In genomic region chr4:3512719-3513118, GRCh38 we compare ENCODE assay signal across 22 cellular contexts. TPM values are rescaled to one million over a fixed set of nuclear protein-coding genes. Genes with fewer than 3 reads are reported as not detected.
DNase-seq lines count a peak whose midpoint lies in the region; ATAC-seq, FAIRE-seq and TF ChIP-seq lines count a peak whose summit lies in the region.
"Had no signal": no experiment of that assay in that cellular context is flagged by ENCODE, and none has a peak within 500 bp of the region (broad histone marks: within the 10 kb centered on the region; RNA-seq: fewer than 3 reads in every experiment).

No MANE protein-coding gene starts in this region.

- H3K36me3 Mint-ChIP-seq in natural killer cell treated with Interleukin-12 subunit alpha and Interleukin-12 subunit beta and Interleukin-15 and Interleukin-18, amount 100 ng/mL, for 72 hours, result peaks cover 7% of the 10 kb centered on the region
- H3K36me3 Mint-ChIP-seq in natural killer cell (no peaks in the 10 kb centered on the region), endothelial cell (ENCODE audit: low read depth, unreplicated experiment) (peaks cover 52% of the 10 kb centered on the region)

- no peaks in the 10 kb centered on the region for H3K9me3 Mint-ChIP-seq in natural killer cell treated with Interleukin-12 subunit alpha and Interleukin-12 subunit beta and Interleukin-15 and Interleukin-18, amount 100 ng/mL, for 72 hours
- H3K9me3 Mint-ChIP-seq in natural killer cell, result no peaks in the 10 kb centered on the region
- no peaks in the 10 kb centered on the region for H3K9me3 Mint-ChIP-seq in endothelial cell (ENCODE audit: unreplicated experiment)

- TF ChIP-seq CTCF in natural killer cell (IDR thresholded peaks at IDR 0.05) (no peak), endothelial cell (IDR thresholded peaks at IDR 0.05; ENCODE audit: unreplicated experiment) (no peak), HepG2 (CRISPR knock-in tag; IDR thresholded peaks at IDR 0.05) (no peak)

- no peak overlapping the region for H3K27ac ChIP-seq in HepG2 (ENCODE audit: extremely low read length, insufficient read depth, low read length)
- H3K27ac ChIP-seq: A549, GM23248 had no signal

- no peak overlapping the region for H3K4me3 Mint-ChIP-seq in natural killer cell treated with Interleukin-12 subunit alpha and Interleukin-12 subunit beta and Interleukin-15 and Interleukin-18, amount 100 ng/mL, for 72 hours
- H3K4me3 Mint-ChIP-seq in natural killer cell, result no peak overlapping the region
- peak overlapping the region; percentile 19 for H3K4me3 Mint-ChIP-seq in endothelial cell (ENCODE audit: unreplicated experiment)
- H3K4me3 Mint-ChIP-seq: CD14-positive monocyte; CD8-positive, alpha-beta T cell had no signal

- POLR2A ChIA-PET in HepG2 (lab: Yijun Ruan, JAX), result interaction anchor here (0.6 kb wide), 1 partner anchor 368 kb away, joined by 3 read pairs; no protein-coding TSS in a partner anchor

- H3K4me2 ChIP-seq in HepG2 (ENCODE audit: low read depth, low read length), result no peak overlapping the region
- H3K4me2 ChIP-seq: A549 had no signal

- ATAC-seq in natural killer cell treated with Interleukin-12 subunit alpha and Interleukin-12 subunit beta and Interleukin-15 and Interleukin-18, amount 100 ng/mL, for 72 hours, result no peak
- no peak for ATAC-seq in natural killer cell
- ATAC-seq in HepG2, result no peak
- ATAC-seq: A549; CD8-positive, alpha-beta T cell; HCT116 had no signal

- CTCF ChIA-PET in HepG2 (lab: Yijun Ruan, JAX; ENCODE audit: low intra/inter-chr PET ratio, low total read pairs), result no interaction called here

- no peaks in the 10 kb centered on the region for H3K4me1 Mint-ChIP-seq in natural killer cell treated with Interleukin-12 subunit alpha and Interleukin-12 subunit beta and Interleukin-15 and Interleukin-18, amount 100 ng/mL, for 72 hours (ENCODE audit: low read depth in 2 of 2)
- H3K4me1 Mint-ChIP-seq in natural killer cell, result no peaks in the 10 kb centered on the region
- H3K4me1 Mint-ChIP-seq in endothelial cell (ENCODE audit: unreplicated experiment), result peaks cover 9% of the 10 kb centered on the region

- no peak for TF ChIP-seq POLR2A in HepG2 (IDR thresholded peaks at IDR 0.05; ENCODE audit: insufficient read depth in 1 of 2, low read depth in 2 of 2, low read length in 2 of 2)

- no peak overlapping the region for H3K27ac Mint-ChIP-seq in natural killer cell treated with Interleukin-12 subunit alpha and Interleukin-12 subunit beta and Interleukin-15 and Interleukin-18, amount 100 ng/mL, for 72 hours
- H3K27ac Mint-ChIP-seq in natural killer cell (peak overlapping the region in 1 of 2 donors; percentile 48), endothelial cell (ENCODE audit: unreplicated experiment) (no peak overlapping the region)

- H3K27me3 Mint-ChIP-seq in natural killer cell treated with Interleukin-12 subunit alpha and Interleukin-12 subunit beta and Interleukin-15 and Interleukin-18, amount 100 ng/mL, for 72 hours, result no peaks in the 10 kb centered on the region
- no peaks in the 10 kb centered on the region for H3K27me3 Mint-ChIP-seq in natural killer cell (ENCODE audit: low read depth in 2 of 2)
- peaks cover 2% of the 10 kb centered on the region for H3K27me3 Mint-ChIP-seq in endothelial cell (ENCODE audit: unreplicated experiment)

- H3K9me3 ChIP-seq in HepG2 (ENCODE audit: low read length), result no peaks in the 10 kb centered on the region
- H3K9me3 ChIP-seq: A549 had no signal

- peaks cover 23 to 71% of the 10 kb centered on the region in 2 experiments for H3K36me3 ChIP-seq in HepG2 (replicated peaks in 1 of 2; ENCODE audit: control insufficient read depth in 1 of 2, insufficient read depth in 2 of 2, low read length in 2 of 2)

- no peak for TF ChIP-seq EP300 in HepG2 (IDR thresholded peaks at IDR 0.05; ENCODE audit: low read depth in 2 of 2, low read length in 2 of 2)
- TF ChIP-seq EP300 in HepG2 (CRISPR knock-in tag; IDR thresholded peaks at IDR 0.05; ENCODE audit: borderline replicate concordance), result no peak

- 97% methylated on average over 22 of the region's 22 CpGs for WGBS in HepG2 (ENCODE audit: low lambda C conversion rate)

- H3K27me3 ChIP-seq in HepG2 (ENCODE audit: control insufficient read depth in 1 of 2, insufficient read depth in 2 of 2, low read length in 2 of 2), result no peaks in the 10 kb centered on the region

- H3K4me1 ChIP-seq in HepG2 (ENCODE audit: insufficient read depth, low read length), result no peaks in the 10 kb centered on the region
- H3K4me1 ChIP-seq: A549 had no signal

- no TSS peak for BruUV-seq in HepG2 (replicated peaks; lab: Mats Ljungman, UMichigan)

- no peak for FAIRE-seq in HepG2 (lab: Jason Lieb, UNC)
- FAIRE-seq: A549, D721Med, G401.6, GM12891, H54 had no signal

- intact Hi-C loops in natural killer cell (cut with micrococcal nuclease) (no loop called here), HepG2 (cut with micrococcal nuclease; ENCODE audit: unreplicated experiment) (no loop called here)

- DNase-seq in natural killer cell treated with Interleukin-12 subunit alpha and Interleukin-12 subunit beta and Interleukin-15 and Interleukin-18, amount 100 ng/mL, for 72 hours (ENCODE audit: low spot score), result peak; percentile 55
- DNase-seq in natural killer cell (no peak), endothelial cell (ENCODE audit: low spot score) (no peak), HepG2 (ENCODE audit: low spot score) (no peak), iPS-NIHi7 (ENCODE audit: extremely low spot score) (no peak), globus pallidus (ENCODE audit: low spot score) (no peak)
- no peak for DNase-seq in stimulated activated CD4-positive, alpha-beta T cell treated with anti-CD3 and anti-CD28 coated beads, Interleukin-2, amount 100 ng/mL, for 48 hours
- DNase-seq: CD8-positive, alpha-beta T cell; COR-L47; DMS153; DMS79 treated with DMSO at 0.1 percent for 48 hours; EL; GM23248 had no signal

- no peak overlapping the region for H2AFZ ChIP-seq in HepG2 (ENCODE audit: low read length)
- H2AFZ ChIP-seq: GM23248 had no signal

- in situ Hi-C loops in HepG2 (cut with HindIII; ENCODE audit: extremely low pct_ligation_motif_present, low pct_unique_long_range_greater_than_20kb), result no loop called here

- H3K79me2 ChIP-seq in HepG2 (ENCODE audit: insufficient read depth, low read length), result no peaks in the 10 kb centered on the region

- H3K4me3 ChIP-seq in HepG2 (replicated peaks in 1 of 3; ENCODE audit: insufficient read depth in 1 of 3, low read depth in 2 of 3, low read length in 3 of 3), result no peak overlapping the region
- H3K4me3 ChIP-seq: A549, GM23248 had no signal

- H3K9ac ChIP-seq in HepG2 (ENCODE audit: insufficient read depth, low read depth, low read length), result no peak overlapping the region
- H3K9ac ChIP-seq: GM23248 had no signal

- H4K20me1 ChIP-seq in HepG2 (ENCODE audit: insufficient read depth, low read length), result no peaks in the 10 kb centered on the region

- TF ChIP-seq RAD21 in HepG2 (CRISPR knock-in tag; IDR thresholded peaks at IDR 0.05), result no peak

RNA-seq across cellular contexts. Expression of gene LRPAP1, which starts 19.5 kb away (rescaled TPM):
- total RNA-seq in natural killer cell treated with Interleukin-12 subunit alpha and Interleukin-12 subunit beta and Interleukin-15 and Interleukin-18, amount 100 ng/mL, for 72 hours, result 100 to 1,000 TPM; 101 to 118 TPM
- 10 to 100 TPM; 85.4 to 93.4 (median 87.3) TPM for total RNA-seq in natural killer cell
- 92.2 TPM for total RNA-seq in endothelial cell (ENCODE audit: unreplicated experiment)
- total RNA-seq in HepG2 (2016; rRNA removed; fragmentation: Illumina TruSeq; extraction: Trizol), result 81.5 and 191 TPM in 2 replicates
- total RNA-seq in HepG2 (2016; cell fraction: cytosol; rRNA removed; fragmentation: Illumina TruSeq; extraction: Trizol; ENCODE audit: low read depth), result 13.6 and 13.8 TPM in 2 replicates
- total RNA-seq in HepG2 (2016; cell fraction: insoluble cytoplasmic fraction; rRNA removed; fragmentation: Illumina TruSeq; extraction: Trizol), result 74.4 and 198 TPM in 2 replicates
- total RNA-seq in HepG2 (2016; cell fraction: membrane; rRNA removed; fragmentation: Illumina TruSeq; extraction: Trizol), result 21.2 and 25.2 TPM in 2 replicates
- 143 and 170 TPM in 2 replicates for total RNA-seq in HepG2 (2016; cell fraction: nucleus; rRNA removed; fragmentation: Illumina TruSeq; extraction: Trizol)
- 153 and 176 TPM in 2 replicates for polyA plus RNA-seq in HepG2 (2011; rRNA removed)
- polyA plus RNA-seq in HepG2 (2011; cell fraction: cytosol; rRNA removed), result 149 and 180 TPM in 2 replicates
- 95.3 and 103 TPM in 2 replicates for polyA plus RNA-seq in HepG2 (2011; cell fraction: nucleus; rRNA removed)
- 118 TPM in 2 replicates for polyA plus RNA-seq in HepG2 (2012)
- 23.9 and 25.8 TPM in 2 replicates for polyA plus RNA-seq in HepG2 (2016; cell fraction: cytosol; fragmentation: Illumina TruSeq; extraction: Trizol; ENCODE audit: low read depth)
- 64.4 and 77.4 TPM in 2 replicates for polyA plus RNA-seq in HepG2 (2016; cell fraction: insoluble cytoplasmic fraction; fragmentation: Illumina TruSeq; extraction: Trizol; ENCODE audit: low read depth)
- polyA plus RNA-seq in HepG2 (2016; cell fraction: membrane; fragmentation: Illumina TruSeq; extraction: Trizol; ENCODE audit: low read depth), result 25.2 and 31.6 TPM in 2 replicates
- polyA plus RNA-seq in HepG2 (2016; cell fraction: nucleus; fragmentation: Illumina TruSeq; extraction: Trizol; ENCODE audit: insufficient read depth, low read depth), result 270 and 284 TPM in 2 replicates
- polyA minus RNA-seq in HepG2 (2011; rRNA and poly(A)+ RNA removed; ENCODE audit: low replicate concordance), result 32.2 and 52.3 TPM in 2 replicates
- polyA minus RNA-seq in HepG2 (2011; cell fraction: cytosol; rRNA and poly(A)+ RNA removed), result 53.1 and 54.6 TPM in 2 replicates
- 24.3 and 25.0 TPM in 2 replicates for polyA minus RNA-seq in HepG2 (2011; cell fraction: nucleus; rRNA and poly(A)+ RNA removed)

RNA-seq across cellular contexts. Expression of gene DOK7, which starts 49.6 kb away (rescaled TPM):
- under 1 TPM in 1 of 2 donors, not detected in 1; 0.17 TPM for total RNA-seq in natural killer cell treated with Interleukin-12 subunit alpha and Interleukin-12 subunit beta and Interleukin-15 and Interleukin-18, amount 100 ng/mL, for 72 hours
- total RNA-seq in natural killer cell (1 to 10 TPM; 1.3 to 2.9 (median 1.6) TPM), endothelial cell (ENCODE audit: unreplicated experiment) (0.69 TPM), HepG2 (2016; rRNA removed; fragmentation: Illumina TruSeq; extraction: Trizol) (0.07 TPM in 1 of 2 replicates, not detected in the other)
- not detected in 2 replicates for total RNA-seq in HepG2 (2016; cell fraction: cytosol; rRNA removed; fragmentation: Illumina TruSeq; extraction: Trizol; ENCODE audit: low read depth)
- 0.04 TPM in 1 of 2 replicates, not detected in the other for total RNA-seq in HepG2 (2016; cell fraction: insoluble cytoplasmic fraction; rRNA removed; fragmentation: Illumina TruSeq; extraction: Trizol)
- total RNA-seq in HepG2 (2016; cell fraction: membrane; rRNA removed; fragmentation: Illumina TruSeq; extraction: Trizol), result 0.06 TPM in 1 of 2 replicates, not detected in the other
- not detected in 2 replicates for total RNA-seq in HepG2 (2016; cell fraction: nucleus; rRNA removed; fragmentation: Illumina TruSeq; extraction: Trizol)
- polyA plus RNA-seq in HepG2 (2011; rRNA removed), result 0.03 and 0.05 TPM in 2 replicates
- polyA plus RNA-seq in HepG2 (2011; cell fraction: cytosol; rRNA removed), result 0.05 and 0.08 TPM in 2 replicates
- 0.26 and 0.32 TPM in 2 replicates for polyA plus RNA-seq in HepG2 (2011; cell fraction: nucleus; rRNA removed)
- not detected in 2 replicates for polyA plus RNA-seq in HepG2 (2012)
- polyA plus RNA-seq in HepG2 (2016; cell fraction: cytosol; fragmentation: Illumina TruSeq; extraction: Trizol; ENCODE audit: low read depth), result not detected in 2 replicates
- polyA plus RNA-seq in HepG2 (2016; cell fraction: insoluble cytoplasmic fraction; fragmentation: Illumina TruSeq; extraction: Trizol; ENCODE audit: low read depth), result 0.19 TPM in 1 of 2 replicates, not detected in the other
- not detected in 2 replicates for polyA plus RNA-seq in HepG2 (2016; cell fraction: membrane; fragmentation: Illumina TruSeq; extraction: Trizol; ENCODE audit: low read depth)
- polyA plus RNA-seq in HepG2 (2016; cell fraction: nucleus; fragmentation: Illumina TruSeq; extraction: Trizol; ENCODE audit: insufficient read depth, low read depth), result not detected in 2 replicates
- 0.38 TPM in 1 of 2 replicates, not detected in the other for polyA minus RNA-seq in HepG2 (2011; rRNA and poly(A)+ RNA removed; ENCODE audit: low replicate concordance)
- not detected in 2 replicates for polyA minus RNA-seq in HepG2 (2011; cell fraction: cytosol; rRNA and poly(A)+ RNA removed)
- polyA minus RNA-seq in HepG2 (2011; cell fraction: nucleus; rRNA and poly(A)+ RNA removed), result not detected in 2 replicates
- total RNA-seq: CD8-positive, alpha-beta T cell; GM23248 had no signal
- polyA plus RNA-seq: AG04450, BJ, CD14-positive monocyte, GM23248 had no signal
